Comparison of ENCODE assay signal across 8 cellular contexts in the genomic region with DNA sequence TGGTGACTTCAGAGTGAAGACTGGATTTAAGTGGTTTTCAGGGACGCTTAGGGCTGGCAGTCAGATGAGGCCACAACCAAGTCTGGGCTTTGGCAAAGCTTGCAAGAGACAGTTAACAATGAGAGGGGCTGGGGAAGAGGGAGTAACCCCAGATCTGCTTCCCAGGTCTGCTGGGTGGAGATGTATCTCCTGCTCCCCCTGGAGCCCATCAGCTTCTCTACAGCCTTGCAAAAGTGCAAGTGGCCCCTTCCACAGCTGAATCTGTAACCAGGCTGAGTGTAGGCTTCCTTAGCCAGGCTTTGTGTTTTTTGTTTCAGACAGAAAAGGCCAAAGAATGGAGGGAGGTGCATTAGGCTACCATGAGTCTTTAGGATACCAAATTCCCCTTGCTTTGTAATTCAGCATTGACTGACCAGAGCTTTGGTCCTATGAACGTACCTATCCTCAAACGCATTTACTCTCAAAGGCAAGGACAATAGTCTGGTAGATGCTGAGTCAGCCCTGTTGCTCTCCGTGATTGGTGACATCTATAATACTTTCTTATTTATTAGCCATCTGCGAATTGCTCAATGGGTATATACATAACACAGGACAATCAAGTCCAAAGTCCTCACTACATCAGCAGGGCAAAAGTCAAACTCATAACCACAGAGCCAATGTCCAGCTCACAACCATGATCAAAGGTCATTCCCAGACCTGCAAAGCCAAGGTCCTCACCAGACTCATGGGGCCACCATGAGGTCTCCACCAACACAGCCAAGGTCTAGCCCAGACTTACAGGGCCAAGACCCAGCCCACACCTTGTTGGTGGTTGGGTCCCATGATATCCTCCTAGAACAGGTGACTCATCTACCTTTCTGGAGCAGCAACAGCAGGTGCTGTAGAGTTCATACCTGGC.
DNase-seq lines count a peak whose midpoint lies in the region; ATAC-seq lines count a peak whose summit lies in the region.

No MANE protein-coding gene starts in this region.

- peak; percentile 26 for DNase-seq in EL
- DNase-seq in KBM-7, result peak; percentile 47
- DNase-seq in activated naive CD8-positive, alpha-beta T cell treated with anti-CD3 and anti-CD28 coated beads, Interleukin-2, amount 50 U/mL, for 24 hours, result no peak
- DNase-seq in left kidney (ENCODE audit: low read depth, low spot score), result peak; percentile 48
- no peak for DNase-seq in central memory CD4-positive, alpha-beta T cell

- H3K4me3 Mint-ChIP-seq in activated naive CD8-positive, alpha-beta T cell treated with anti-CD3 and anti-CD28 coated beads, Interleukin-2, amount 50 U/mL, for 24 hours, result no peak overlapping the region

- in situ Hi-C loops in KBM-7 (cut with MboI; ENCODE audit: low pct_unique_long_range_greater_than_20kb, low sequenced_read_pairs), result no loop called here

- H3K36me3 Mint-ChIP-seq in activated naive CD8-positive, alpha-beta T cell treated with anti-CD3 and anti-CD28 coated beads, Interleukin-2, amount 50 U/mL, for 24 hours (ENCODE audit: low read depth), result no peaks in the 10 kb centered on the region

- H3K9me3 Mint-ChIP-seq in activated naive CD8-positive, alpha-beta T cell treated with anti-CD3 and anti-CD28 coated beads, Interleukin-2, amount 50 U/mL, for 24 hours, result no peaks in the 10 kb centered on the region

- ATAC-seq in activated naive CD8-positive, alpha-beta T cell treated with anti-CD3 and anti-CD28 coated beads, Interleukin-2, amount 50 U/mL, for 24 hours, result peak; percentile 61
- ATAC-seq in GM21619 (IDR thresholded peaks at IDR 0.05; ENCODE audit: unreplicated experiment), result no peak
- no peak for ATAC-seq in HG03571 (IDR thresholded peaks at IDR 0.05; ENCODE audit: unreplicated experiment)
- ATAC-seq in HG02973 (IDR thresholded peaks at IDR 0.05; ENCODE audit: unreplicated experiment), result no peak

- H3K27ac Mint-ChIP-seq in activated naive CD8-positive, alpha-beta T cell treated with anti-CD3 and anti-CD28 coated beads, Interleukin-2, amount 50 U/mL, for 24 hours, result no peak overlapping the region

- no peaks in the 10 kb centered on the region for H3K27me3 Mint-ChIP-seq in activated naive CD8-positive, alpha-beta T cell treated with anti-CD3 and anti-CD28 coated beads, Interleukin-2, amount 50 U/mL, for 24 hours

- no peaks in the 10 kb centered on the region for H3K4me1 Mint-ChIP-seq in activated naive CD8-positive, alpha-beta T cell treated with anti-CD3 and anti-CD28 coated beads, Interleukin-2, amount 50 U/mL, for 24 hours

Comparison
In these comparisons a context has a peak if more than half of its experiments do, and no peak if none do; other contexts are left out.
1. DNase-seq: peak in EL (single experiment), KBM-7 (single experiment) and left kidney (single experiment); none in activated naive CD8-positive, alpha-beta T cell treated with anti-CD3 and anti-CD28 coated beads, Interleukin-2, amount 50 U/mL, for 24 hours (single experiment) and central memory CD4-positive, alpha-beta T cell (single experiment).